1 cellular context compared by ENCODE assay signal in the genomic region with DNA sequence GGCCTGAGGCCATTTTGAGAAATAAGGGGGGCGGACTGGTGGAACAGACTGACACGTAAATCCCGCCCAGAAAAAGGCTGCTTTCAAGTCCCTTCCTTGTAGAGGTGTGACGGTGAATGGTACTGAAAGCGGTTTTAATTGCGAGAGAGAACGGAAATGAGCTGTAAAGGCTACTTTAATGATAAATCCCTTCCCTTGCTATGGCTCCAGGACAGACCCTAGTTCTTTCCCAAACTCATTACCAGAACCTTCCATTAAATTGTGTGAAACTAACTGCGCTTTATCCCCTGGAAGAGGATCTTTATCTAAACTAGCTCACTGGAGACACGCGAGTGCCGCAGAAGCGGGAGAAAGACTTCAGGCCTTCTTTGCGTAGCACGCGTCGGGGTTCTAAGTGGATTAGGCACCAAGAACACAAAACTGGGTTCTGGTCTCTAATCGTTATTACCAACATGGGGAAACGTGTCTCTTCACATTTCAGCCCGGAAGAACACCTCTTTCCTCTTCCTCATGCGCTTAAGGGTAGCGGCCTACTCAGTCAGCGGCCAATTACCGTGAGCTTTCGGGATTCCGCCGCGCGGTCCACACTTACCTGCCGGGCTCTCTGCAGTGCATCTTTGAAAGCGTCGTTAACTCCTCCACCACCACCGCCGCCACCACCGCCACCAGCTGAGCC.
TF ChIP-seq lines count a peak whose summit lies in the region.

No MANE protein-coding gene starts in this region.

TF ChIP-seq in K562, 482 proteins besides CTCF, POLR2A, EP300 and RAD21 (continued from another document and continues in another):
- TF ChIP-seq, protein P1, sequence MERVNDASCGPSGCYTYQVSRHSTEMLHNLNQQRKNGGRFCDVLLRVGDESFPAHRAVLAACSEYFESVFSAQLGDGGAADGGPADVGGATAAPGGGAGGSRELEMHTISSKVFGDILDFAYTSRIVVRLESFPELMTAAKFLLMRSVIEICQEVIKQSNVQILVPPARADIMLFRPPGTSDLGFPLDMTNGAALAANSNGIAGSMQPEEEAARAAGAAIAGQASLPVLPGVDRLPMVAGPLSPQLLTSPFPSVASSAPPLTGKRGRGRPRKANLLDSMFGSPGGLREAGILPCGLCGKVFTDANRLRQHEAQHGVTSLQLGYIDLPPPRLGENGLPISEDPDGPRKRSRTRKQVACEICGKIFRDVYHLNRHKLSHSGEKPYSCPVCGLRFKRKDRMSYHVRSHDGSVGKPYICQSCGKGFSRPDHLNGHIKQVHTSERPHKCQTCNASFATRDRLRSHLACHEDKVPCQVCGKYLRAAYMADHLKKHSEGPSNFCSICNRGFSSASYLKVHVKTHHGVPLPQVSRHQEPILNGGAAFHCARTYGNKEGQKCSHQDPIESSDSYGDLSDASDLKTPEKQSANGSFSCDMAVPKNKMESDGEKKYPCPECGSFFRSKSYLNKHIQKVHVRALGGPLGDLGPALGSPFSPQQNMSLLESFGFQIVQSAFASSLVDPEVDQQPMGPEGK (CRISPR knock-in tag; IDR thresholded peaks at IDR 0.05; ENCODE audit: borderline replicate concordance) = no peak
- TF ChIP-seq SRF (CRISPR knock-in tag; IDR thresholded peaks at IDR 0.05) (no peak), CREBBP (IDR thresholded peaks at IDR 0.05; ENCODE audit: low read depth, low read length) (no peak), PHTF2 (CRISPR knock-in tag; IDR thresholded peaks at IDR 0.05) (no peak), BRF1 (IDR thresholded peaks at IDR 0.05; ENCODE audit: borderline replicate concordance, extremely low read depth, insufficient read length) (no peak), MIER1 (IDR thresholded peaks at IDR 0.05; ENCODE audit: low read depth) (no peak), PHB2 (IDR thresholded peaks at IDR 0.05; ENCODE audit: low read depth) (no peak), RBM15 (IDR thresholded peaks at IDR 0.05; ENCODE audit: insufficient read depth, low read length) (no peak), CXXC5 (CRISPR knock-in tag; IDR thresholded peaks at IDR 0.05) (no peak), TCFL5 (CRISPR knock-in tag; conservative IDR thresholded peaks at IDR 0.05) (no peak), ZNF347 (CRISPR knock-in tag; IDR thresholded peaks at IDR 0.05; ENCODE audit: low read depth) (no peak), THRAP3 (IDR thresholded peaks at IDR 0.05; ENCODE audit: borderline replicate concordance) (0 out of 2 replicates have a peak, but pooled peaks have one; percentile 40), EHMT2 (IDR thresholded peaks at IDR 0.05) (no peak), CBX3 (IDR thresholded peaks at IDR 0.05; ENCODE audit: borderline replicate concordance in 1 of 2, low read length in 2 of 2) (no peak), MEF2A (IDR thresholded peaks at IDR 0.05; ENCODE audit: control insufficient read depth, low read depth, low read length) (no peak), KLF10 (CRISPR knock-in tag; IDR thresholded peaks at IDR 0.05) (no peak), ZNF121 (CRISPR knock-in tag; conservative IDR thresholded peaks at IDR 0.05) (no peak), PYGO2 (tag; IDR thresholded peaks at IDR 0.05) (no peak), PHB (CRISPR knock-in tag; IDR thresholded peaks at IDR 0.05) (no peak), NRF1 (conservative IDR thresholded peaks at IDR 0.05 in 1 of 2, IDR thresholded peaks at IDR 0.05 in 1 of 2) (no peak)
- TF ChIP-seq, protein P2, sequence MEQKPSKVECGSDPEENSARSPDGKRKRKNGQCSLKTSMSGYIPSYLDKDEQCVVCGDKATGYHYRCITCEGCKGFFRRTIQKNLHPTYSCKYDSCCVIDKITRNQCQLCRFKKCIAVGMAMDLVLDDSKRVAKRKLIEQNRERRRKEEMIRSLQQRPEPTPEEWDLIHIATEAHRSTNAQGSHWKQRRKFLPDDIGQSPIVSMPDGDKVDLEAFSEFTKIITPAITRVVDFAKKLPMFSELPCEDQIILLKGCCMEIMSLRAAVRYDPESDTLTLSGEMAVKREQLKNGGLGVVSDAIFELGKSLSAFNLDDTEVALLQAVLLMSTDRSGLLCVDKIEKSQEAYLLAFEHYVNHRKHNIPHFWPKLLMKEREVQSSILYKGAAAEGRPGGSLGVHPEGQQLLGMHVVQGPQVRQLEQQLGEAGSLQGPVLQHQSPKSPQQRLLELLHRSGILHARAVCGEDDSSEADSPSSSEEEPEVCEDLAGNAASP (IDR thresholded peaks at IDR 0.05) = no peak
- TF ChIP-seq, protein P3, sequence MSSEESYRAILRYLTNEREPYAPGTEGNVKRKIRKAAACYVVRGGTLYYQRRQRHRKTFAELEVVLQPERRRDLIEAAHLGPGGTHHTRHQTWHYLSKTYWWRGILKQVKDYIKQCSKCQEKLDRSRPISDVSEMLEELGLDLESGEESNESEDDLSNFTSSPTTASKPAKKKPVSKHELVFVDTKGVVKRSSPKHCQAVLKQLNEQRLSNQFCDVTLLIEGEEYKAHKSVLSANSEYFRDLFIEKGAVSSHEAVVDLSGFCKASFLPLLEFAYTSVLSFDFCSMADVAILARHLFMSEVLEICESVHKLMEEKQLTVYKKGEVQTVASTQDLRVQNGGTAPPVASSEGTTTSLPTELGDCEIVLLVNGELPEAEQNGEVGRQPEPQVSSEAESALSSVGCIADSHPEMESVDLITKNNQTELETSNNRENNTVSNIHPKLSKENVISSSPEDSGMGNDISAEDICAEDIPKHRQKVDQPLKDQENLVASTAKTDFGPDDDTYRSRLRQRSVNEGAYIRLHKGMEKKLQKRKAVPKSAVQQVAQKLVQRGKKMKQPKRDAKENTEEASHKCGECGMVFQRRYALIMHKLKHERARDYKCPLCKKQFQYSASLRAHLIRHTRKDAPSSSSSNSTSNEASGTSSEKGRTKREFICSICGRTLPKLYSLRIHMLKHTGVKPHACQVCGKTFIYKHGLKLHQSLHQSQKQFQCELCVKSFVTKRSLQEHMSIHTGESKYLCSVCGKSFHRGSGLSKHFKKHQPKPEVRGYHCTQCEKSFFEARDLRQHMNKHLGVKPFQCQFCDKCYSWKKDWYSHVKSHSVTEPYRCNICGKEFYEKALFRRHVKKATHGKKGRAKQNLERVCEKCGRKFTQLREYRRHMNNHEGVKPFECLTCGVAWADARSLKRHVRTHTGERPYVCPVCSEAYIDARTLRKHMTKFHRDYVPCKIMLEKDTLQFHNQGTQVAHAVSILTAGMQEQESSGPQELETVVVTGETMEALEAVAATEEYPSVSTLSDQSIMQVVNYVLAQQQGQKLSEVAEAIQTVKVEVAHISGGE (CRISPR knock-in tag; IDR thresholded peaks at IDR 0.05) = no peak; a peak in 1 of 6 replicates
- TF ChIP-seq, protein P4, sequence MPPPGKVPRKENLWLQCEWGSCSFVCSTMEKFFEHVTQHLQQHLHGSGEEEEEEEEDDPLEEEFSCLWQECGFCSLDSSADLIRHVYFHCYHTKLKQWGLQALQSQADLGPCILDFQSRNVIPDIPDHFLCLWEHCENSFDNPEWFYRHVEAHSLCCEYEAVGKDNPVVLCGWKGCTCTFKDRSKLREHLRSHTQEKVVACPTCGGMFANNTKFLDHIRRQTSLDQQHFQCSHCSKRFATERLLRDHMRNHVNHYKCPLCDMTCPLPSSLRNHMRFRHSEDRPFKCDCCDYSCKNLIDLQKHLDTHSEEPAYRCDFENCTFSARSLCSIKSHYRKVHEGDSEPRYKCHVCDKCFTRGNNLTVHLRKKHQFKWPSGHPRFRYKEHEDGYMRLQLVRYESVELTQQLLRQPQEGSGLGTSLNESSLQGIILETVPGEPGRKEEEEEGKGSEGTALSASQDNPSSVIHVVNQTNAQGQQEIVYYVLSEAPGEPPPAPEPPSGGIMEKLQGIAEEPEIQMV (tag; conservative IDR thresholded peaks at IDR 0.05; ENCODE audit: low read depth) = no peak
- TF ChIP-seq, protein P5, sequence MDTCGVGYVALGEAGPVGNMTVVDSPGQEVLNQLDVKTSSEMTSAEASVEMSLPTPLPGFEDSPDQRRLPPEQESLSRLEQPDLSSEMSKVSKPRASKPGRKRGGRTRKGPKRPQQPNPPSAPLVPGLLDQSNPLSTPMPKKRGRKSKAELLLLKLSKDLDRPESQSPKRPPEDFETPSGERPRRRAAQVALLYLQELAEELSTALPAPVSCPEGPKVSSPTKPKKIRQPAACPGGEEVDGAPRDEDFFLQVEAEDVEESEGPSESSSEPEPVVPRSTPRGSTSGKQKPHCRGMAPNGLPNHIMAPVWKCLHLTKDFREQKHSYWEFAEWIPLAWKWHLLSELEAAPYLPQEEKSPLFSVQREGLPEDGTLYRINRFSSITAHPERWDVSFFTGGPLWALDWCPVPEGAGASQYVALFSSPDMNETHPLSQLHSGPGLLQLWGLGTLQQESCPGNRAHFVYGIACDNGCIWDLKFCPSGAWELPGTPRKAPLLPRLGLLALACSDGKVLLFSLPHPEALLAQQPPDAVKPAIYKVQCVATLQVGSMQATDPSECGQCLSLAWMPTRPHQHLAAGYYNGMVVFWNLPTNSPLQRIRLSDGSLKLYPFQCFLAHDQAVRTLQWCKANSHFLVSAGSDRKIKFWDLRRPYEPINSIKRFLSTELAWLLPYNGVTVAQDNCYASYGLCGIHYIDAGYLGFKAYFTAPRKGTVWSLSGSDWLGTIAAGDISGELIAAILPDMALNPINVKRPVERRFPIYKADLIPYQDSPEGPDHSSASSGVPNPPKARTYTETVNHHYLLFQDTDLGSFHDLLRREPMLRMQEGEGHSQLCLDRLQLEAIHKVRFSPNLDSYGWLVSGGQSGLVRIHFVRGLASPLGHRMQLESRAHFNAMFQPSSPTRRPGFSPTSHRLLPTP (IDR thresholded peaks at IDR 0.05; ENCODE audit: borderline replicate concordance, extremely low read depth, insufficient read length) = no peak
- TF ChIP-seq, protein P6, sequence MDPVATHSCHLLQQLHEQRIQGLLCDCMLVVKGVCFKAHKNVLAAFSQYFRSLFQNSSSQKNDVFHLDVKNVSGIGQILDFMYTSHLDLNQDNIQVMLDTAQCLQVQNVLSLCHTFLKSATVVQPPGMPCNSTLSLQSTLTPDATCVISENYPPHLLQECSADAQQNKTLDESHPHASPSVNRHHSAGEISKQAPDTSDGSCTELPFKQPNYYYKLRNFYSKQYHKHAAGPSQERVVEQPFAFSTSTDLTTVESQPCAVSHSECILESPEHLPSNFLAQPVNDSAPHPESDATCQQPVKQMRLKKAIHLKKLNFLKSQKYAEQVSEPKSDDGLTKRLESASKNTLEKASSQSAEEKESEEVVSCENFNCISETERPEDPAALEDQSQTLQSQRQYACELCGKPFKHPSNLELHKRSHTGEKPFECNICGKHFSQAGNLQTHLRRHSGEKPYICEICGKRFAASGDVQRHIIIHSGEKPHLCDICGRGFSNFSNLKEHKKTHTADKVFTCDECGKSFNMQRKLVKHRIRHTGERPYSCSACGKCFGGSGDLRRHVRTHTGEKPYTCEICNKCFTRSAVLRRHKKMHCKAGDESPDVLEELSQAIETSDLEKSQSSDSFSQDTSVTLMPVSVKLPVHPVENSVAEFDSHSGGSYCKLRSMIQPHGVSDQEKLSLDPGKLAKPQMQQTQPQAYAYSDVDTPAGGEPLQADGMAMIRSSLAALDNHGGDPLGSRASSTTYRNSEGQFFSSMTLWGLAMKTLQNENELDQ (CRISPR knock-in tag; IDR thresholded peaks at IDR 0.05; ENCODE audit: borderline replicate concordance) = no peak
- TF ChIP-seq, protein P7, sequence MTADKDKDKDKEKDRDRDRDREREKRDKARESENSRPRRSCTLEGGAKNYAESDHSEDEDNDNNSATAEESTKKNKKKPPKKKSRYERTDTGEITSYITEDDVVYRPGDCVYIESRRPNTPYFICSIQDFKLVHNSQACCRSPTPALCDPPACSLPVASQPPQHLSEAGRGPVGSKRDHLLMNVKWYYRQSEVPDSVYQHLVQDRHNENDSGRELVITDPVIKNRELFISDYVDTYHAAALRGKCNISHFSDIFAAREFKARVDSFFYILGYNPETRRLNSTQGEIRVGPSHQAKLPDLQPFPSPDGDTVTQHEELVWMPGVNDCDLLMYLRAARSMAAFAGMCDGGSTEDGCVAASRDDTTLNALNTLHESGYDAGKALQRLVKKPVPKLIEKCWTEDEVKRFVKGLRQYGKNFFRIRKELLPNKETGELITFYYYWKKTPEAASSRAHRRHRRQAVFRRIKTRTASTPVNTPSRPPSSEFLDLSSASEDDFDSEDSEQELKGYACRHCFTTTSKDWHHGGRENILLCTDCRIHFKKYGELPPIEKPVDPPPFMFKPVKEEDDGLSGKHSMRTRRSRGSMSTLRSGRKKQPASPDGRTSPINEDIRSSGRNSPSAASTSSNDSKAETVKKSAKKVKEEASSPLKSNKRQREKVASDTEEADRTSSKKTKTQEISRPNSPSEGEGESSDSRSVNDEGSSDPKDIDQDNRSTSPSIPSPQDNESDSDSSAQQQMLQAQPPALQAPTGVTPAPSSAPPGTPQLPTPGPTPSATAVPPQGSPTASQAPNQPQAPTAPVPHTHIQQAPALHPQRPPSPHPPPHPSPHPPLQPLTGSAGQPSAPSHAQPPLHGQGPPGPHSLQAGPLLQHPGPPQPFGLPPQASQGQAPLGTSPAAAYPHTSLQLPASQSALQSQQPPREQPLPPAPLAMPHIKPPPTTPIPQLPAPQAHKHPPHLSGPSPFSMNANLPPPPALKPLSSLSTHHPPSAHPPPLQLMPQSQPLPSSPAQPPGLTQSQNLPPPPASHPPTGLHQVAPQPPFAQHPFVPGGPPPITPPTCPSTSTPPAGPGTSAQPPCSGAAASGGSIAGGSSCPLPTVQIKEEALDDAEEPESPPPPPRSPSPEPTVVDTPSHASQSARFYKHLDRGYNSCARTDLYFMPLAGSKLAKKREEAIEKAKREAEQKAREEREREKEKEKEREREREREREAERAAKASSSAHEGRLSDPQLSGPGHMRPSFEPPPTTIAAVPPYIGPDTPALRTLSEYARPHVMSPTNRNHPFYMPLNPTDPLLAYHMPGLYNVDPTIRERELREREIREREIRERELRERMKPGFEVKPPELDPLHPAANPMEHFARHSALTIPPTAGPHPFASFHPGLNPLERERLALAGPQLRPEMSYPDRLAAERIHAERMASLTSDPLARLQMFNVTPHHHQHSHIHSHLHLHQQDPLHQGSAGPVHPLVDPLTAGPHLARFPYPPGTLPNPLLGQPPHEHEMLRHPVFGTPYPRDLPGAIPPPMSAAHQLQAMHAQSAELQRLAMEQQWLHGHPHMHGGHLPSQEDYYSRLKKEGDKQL (CRISPR knock-in tag; IDR thresholded peaks at IDR 0.05; ENCODE audit: borderline replicate concordance) = no peak
- TF ChIP-seq, protein P8, sequence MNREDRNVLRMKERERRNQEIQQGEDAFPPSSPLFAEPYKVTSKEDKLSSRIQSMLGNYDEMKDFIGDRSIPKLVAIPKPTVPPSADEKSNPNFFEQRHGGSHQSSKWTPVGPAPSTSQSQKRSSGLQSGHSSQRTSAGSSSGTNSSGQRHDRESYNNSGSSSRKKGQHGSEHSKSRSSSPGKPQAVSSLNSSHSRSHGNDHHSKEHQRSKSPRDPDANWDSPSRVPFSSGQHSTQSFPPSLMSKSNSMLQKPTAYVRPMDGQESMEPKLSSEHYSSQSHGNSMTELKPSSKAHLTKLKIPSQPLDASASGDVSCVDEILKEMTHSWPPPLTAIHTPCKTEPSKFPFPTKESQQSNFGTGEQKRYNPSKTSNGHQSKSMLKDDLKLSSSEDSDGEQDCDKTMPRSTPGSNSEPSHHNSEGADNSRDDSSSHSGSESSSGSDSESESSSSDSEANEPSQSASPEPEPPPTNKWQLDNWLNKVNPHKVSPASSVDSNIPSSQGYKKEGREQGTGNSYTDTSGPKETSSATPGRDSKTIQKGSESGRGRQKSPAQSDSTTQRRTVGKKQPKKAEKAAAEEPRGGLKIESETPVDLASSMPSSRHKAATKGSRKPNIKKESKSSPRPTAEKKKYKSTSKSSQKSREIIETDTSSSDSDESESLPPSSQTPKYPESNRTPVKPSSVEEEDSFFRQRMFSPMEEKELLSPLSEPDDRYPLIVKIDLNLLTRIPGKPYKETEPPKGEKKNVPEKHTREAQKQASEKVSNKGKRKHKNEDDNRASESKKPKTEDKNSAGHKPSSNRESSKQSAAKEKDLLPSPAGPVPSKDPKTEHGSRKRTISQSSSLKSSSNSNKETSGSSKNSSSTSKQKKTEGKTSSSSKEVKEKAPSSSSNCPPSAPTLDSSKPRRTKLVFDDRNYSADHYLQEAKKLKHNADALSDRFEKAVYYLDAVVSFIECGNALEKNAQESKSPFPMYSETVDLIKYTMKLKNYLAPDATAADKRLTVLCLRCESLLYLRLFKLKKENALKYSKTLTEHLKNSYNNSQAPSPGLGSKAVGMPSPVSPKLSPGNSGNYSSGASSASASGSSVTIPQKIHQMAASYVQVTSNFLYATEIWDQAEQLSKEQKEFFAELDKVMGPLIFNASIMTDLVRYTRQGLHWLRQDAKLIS (CRISPR knock-in tag; IDR thresholded peaks at IDR 0.05) = peak; percentile 67; the same call in 1 of the 2 replicates
